Comparison of ENCODE assay signal across 27 cellular contexts in the genomic region with DNA sequence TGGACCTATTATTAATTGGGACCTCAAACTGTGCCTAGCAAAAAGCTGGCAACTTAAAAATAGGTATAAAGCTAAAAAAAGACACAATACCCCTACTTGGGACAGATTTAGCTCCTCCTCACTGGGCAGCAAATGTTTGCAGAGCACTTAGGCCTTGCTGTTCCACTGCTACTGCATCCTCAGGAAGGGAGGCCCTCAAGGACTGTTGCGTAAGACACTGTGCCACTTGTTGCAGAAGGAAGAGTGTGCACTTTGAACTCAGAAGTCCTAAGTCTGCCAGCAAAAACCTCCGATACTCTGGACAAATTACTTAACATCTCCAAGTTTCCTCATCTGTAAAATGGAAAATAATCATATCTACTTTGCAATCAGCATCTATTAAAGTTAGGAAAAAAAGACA.
DNase-seq lines count a peak whose midpoint lies in the region; ATAC-seq and TF ChIP-seq lines count a peak whose summit lies in the region.
"Had no signal": no experiment of that assay in that cellular context is flagged by ENCODE, and none has a peak within 500 bp of the region (broad histone marks: within the 10 kb centered on the region; RNA-seq: fewer than 3 reads in every experiment).

No MANE protein-coding gene starts in this region.

- no peak overlapping the region for H3K4me2 ChIP-seq in hepatocyte
- H3K4me2 ChIP-seq: BLaER1 had no signal

- H2AFZ ChIP-seq in hepatocyte: no peak overlapping the region

- no peak overlapping the region for H3K4me3 ChIP-seq in A673 (ENCODE audit: low read depth, low read length, poor library complexity, severe bottlenecking)
- no peak overlapping the region for H3K4me3 ChIP-seq in HEK293 (ENCODE audit: low read depth, low read length)
- no peak overlapping the region for H3K4me3 ChIP-seq in hepatocyte
- H3K4me3 ChIP-seq in suprapubic skin: no peak overlapping the region
- H3K4me3 ChIP-seq: BLaER1, coronary artery, ovary had no signal

- POLR2A ChIA-PET in A673 (lab: Charles Lee; ENCODE audit: low non-redundant PET) (no interaction called here), HEK293 (lab: Yijun Ruan, JAX) (no interaction called here)

- intact Hi-C loops in A673 (cut with micrococcal nuclease; ENCODE audit: unreplicated experiment): no loop called here

- no peaks in the 10 kb centered on the region for H3K36me3 ChIP-seq in A673 (ENCODE audit: insufficient read depth, low read length, poor library complexity, severe bottlenecking)
- H3K36me3 ChIP-seq in HEK293 (ENCODE audit: control insufficient read depth in 2 of 2, insufficient read depth in 1 of 2, low read length in 2 of 2): no peaks in the 10 kb centered on the region
- no peaks in the 10 kb centered on the region for H3K36me3 ChIP-seq in hepatocyte (replicated peaks; ENCODE audit: insufficient read depth, low read depth)
- no peaks in the 10 kb centered on the region for H3K36me3 ChIP-seq in suprapubic skin
- H3K36me3 ChIP-seq: BLaER1, ovary had no signal

- no peaks in the 10 kb centered on the region for H3K79me2 ChIP-seq in hepatocyte

- no TSS peak for BruUV-seq in A673 (replicated peaks; lab: Mats Ljungman, UMichigan)

- H3K4me1 ChIP-seq in A673 (ENCODE audit: insufficient read depth, low read length, poor library complexity, severe bottlenecking) (no peaks in the 10 kb centered on the region), HEK293 (ENCODE audit: control insufficient read depth, insufficient read depth, low read length) (no peaks in the 10 kb centered on the region), hepatocyte (ENCODE audit: insufficient read depth) (no peaks in the 10 kb centered on the region), suprapubic skin (no peaks in the 10 kb centered on the region)
- H3K4me1 ChIP-seq: BLaER1 had no signal

- TF ChIP-seq EP300 in suprapubic skin (IDR thresholded peaks at IDR 0.05): no peak

- DNase-seq in A673 (ENCODE audit: low spot score): peak; percentile 10
- peak; percentile 5 for DNase-seq in NOMO-1 treated with dmso at 0.1 percent for 144 hours (lab: John Stamatoyannopoulos, UW; ENCODE audit: unreplicated experiment)
- DNase-seq in hepatocyte (ENCODE audit: low spot score): peak; percentile 29
- DNase-seq in suprapubic skin (ENCODE audit: low spot score in 2 of 2): no peak
- no peak for DNase-seq in stimulated activated CD4-positive, alpha-beta T cell treated with anti-CD3 and anti-CD28 coated beads, Interleukin-15, amount 100 ng/mL, for 24 hours
- DNase-seq: ACHN; activated CD4-positive, alpha-beta T cell treated with anti-CD3 and anti-CD28 coated beads for 36 hours; activated CD8-positive, alpha-beta memory T cell treated with anti-CD3 and anti-CD28 coated beads for 24 hours; activated effector memory CD4-positive, alpha-beta T cell treated with Interleukin-2 at 50 U/mL for 16 hours; activated naive CD8-positive, alpha-beta T cell treated with anti-CD3 and anti-CD28 coated beads for 36 hours; effector memory CD8-positive, alpha-beta T cell; foreskin fibroblast; head of caudate nucleus; kidney; NCI-H1436; nephron progenitor cell; NK-92 treated with Interleukin-12 subunit alpha and Interleukin-12 subunit beta, amount 100 ng/mL, for 24 hours; ovary; right cardiac atrium; stimulated activated CD4-positive, alpha-beta T cell treated with anti-CD3 and anti-CD28 coated beads, Interleukin-12 subunit alpha, Interleukin-12 subunit beta, amount 100 ng/mL, for 4 hours; stimulated activated CD4-positive, alpha-beta T cell treated with anti-CD3 and anti-CD28 coated beads, Interleukin-4, amount 100 ng/mL, for 24 hours had no signal

- H3K27me3 ChIP-seq in A673 (replicated peaks; ENCODE audit: insufficient read depth, low read depth, low read length, poor library complexity): no peaks in the 10 kb centered on the region
- H3K27me3 ChIP-seq in hepatocyte: no peaks in the 10 kb centered on the region
- H3K27me3 ChIP-seq in suprapubic skin: no peaks in the 10 kb centered on the region
- H3K27me3 ChIP-seq: BLaER1, ovary had no signal

- H4K20me1 ChIP-seq in hepatocyte (ENCODE audit: insufficient read depth, poor library complexity, severe bottlenecking): no peaks in the 10 kb centered on the region
- H4K20me1 ChIP-seq: BLaER1 had no signal

- TF ChIP-seq POLR2A in suprapubic skin (IDR thresholded peaks at IDR 0.05): no peak

- ATAC-seq in HG03039 (IDR thresholded peaks at IDR 0.05; ENCODE audit: unreplicated experiment) (no peak), GM21717 (IDR thresholded peaks at IDR 0.05; ENCODE audit: unreplicated experiment) (no peak)
- ATAC-seq: activated CD4-positive, alpha-beta T cell treated with anti-CD3 and anti-CD28 coated beads for 36 hours; effector memory CD8-positive, alpha-beta T cell; right cardiac atrium; stimulated activated effector memory CD8-positive, alpha-beta T cell treated with anti-CD3 and anti-CD28 coated beads, Interleukin-12 subunit alpha, Interleukin-12 subunit beta, amount 100 ng/mL, for 72 hours had no signal

- H3K27ac ChIP-seq in A673 (ENCODE audit: low read depth, low read length, poor library complexity, severe bottlenecking) (no peak overlapping the region), HEK293 (ENCODE audit: extremely low read depth, low read depth, low read length) (no peak overlapping the region), hepatocyte (no peak overlapping the region), suprapubic skin (no peak overlapping the region)
- H3K27ac ChIP-seq: BLaER1, coronary artery, ovary had no signal

- CTCF ChIA-PET in A673 (lab: Charles Lee): no interaction called here
- CTCF ChIA-PET in HEK293 (lab: Yijun Ruan, JAX): no interaction called here

- H3K9me3 ChIP-seq in A673 (ENCODE audit: low read depth, low read length, poor library complexity, severe bottlenecking): no peaks in the 10 kb centered on the region
- H3K9me3 ChIP-seq in HEK293 (ENCODE audit: control insufficient read depth, insufficient read depth, low read depth, low read length): no peaks in the 10 kb centered on the region
- H3K9me3 ChIP-seq in hepatocyte (ENCODE audit: low read depth): no peaks in the 10 kb centered on the region
- no peaks in the 10 kb centered on the region for H3K9me3 ChIP-seq in suprapubic skin
- H3K9me3 ChIP-seq: BLaER1, ovary had no signal

- TF ChIP-seq CTCF in A673 (conservative IDR thresholded peaks at IDR 0.05; ENCODE audit: low read depth, low read length) (no peak), HEK293 (tag by site-specific recombination; IDR thresholded peaks at IDR 0.05) (no peak), hepatocyte (IDR thresholded peaks at IDR 0.05; ENCODE audit: poor library complexity) (no peak), suprapubic skin (IDR thresholded peaks at IDR 0.05) (no peak)

- H3K9me2 ChIP-seq in hepatocyte (replicated peaks; ENCODE audit: insufficient read depth): no peaks in the 10 kb centered on the region

- 80% methylated on average over 2 of the region's 2 CpGs for WGBS in hepatocyte (ENCODE audit: low lambda C conversion rate, missing lambda C conversion rate)
- WGBS in suprapubic skin: 88% methylated on average over 2 of the region's 2 CpGs

TF ChIP-seq in HEK293, 187 proteins besides CTCF, POLR2A, EP300 and RAD21:
- TF ChIP-seq ZBTB49 (tag by site-specific recombination; IDR thresholded peaks at IDR 0.05; ENCODE audit: low read depth): no peak
- no peak for TF ChIP-seq GLIS2 (tag by site-specific recombination; IDR thresholded peaks at IDR 0.05)
- peak; percentile 80; the same call in 1 of the 2 replicates for TF ChIP-seq SCRT2 (tag by site-specific recombination; IDR thresholded peaks at IDR 0.05)

Comparison
In these comparisons a context has a peak if more than half of its experiments do, and no peak if none do; other contexts are left out.
1. DNase-seq: peak in A673 (single experiment), NOMO-1 treated with dmso at 0.1 percent for 144 hours (single experiment) and hepatocyte (single experiment); none in suprapubic skin (0 of 2) and stimulated activated CD4-positive, alpha-beta T cell treated with anti-CD3 and anti-CD28 coated beads, Interleukin-15, amount 100 ng/mL, for 24 hours (single experiment).